Comparison of ENCODE assay signal across 1 cellular context in the genomic region with DNA sequence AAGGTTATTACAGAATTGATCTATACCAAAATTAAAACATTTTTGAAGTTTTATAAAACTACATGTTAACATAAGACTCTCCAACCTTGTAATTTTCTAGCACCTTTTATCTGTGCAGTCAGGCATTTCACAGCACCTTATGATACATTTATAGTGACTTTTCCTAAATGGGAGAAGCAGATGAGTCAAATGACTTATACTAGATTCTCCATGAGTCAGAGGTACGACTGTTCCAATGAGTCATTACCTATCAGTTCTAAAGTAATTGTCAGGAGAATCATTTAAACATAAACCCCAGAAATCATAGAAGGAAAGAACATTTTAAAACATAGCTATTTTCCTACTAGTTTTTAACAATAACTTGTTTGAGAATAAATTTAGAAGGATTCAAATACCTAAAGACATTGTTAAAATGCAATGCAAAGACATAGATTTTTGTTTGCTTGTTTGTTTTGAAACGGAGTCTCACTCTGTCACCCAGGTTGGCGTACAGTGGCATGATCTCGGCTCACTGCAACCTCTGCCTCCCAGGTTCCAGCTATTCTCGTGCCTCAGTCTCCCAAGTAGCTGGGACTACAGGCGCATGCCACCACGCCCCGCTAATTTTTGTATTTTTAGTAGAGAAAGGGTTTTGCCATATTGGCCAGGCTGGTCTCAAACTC.
TF ChIP-seq lines count a peak whose summit lies in the region.

No MANE protein-coding gene starts in this region.

TF ChIP-seq in HEK293, 187 proteins besides CTCF, POLR2A, EP300 and RAD21 (continued from another document):
- peak; percentile 58; the same call in 1 of the 2 replicates for TF ChIP-seq PRDM1 (tag by site-specific recombination; IDR thresholded peaks at IDR 0.05)
- TF ChIP-seq ZNF521 (tag by site-specific recombination; IDR thresholded peaks at IDR 0.05): no peak
- TF ChIP-seq, protein P1, sequence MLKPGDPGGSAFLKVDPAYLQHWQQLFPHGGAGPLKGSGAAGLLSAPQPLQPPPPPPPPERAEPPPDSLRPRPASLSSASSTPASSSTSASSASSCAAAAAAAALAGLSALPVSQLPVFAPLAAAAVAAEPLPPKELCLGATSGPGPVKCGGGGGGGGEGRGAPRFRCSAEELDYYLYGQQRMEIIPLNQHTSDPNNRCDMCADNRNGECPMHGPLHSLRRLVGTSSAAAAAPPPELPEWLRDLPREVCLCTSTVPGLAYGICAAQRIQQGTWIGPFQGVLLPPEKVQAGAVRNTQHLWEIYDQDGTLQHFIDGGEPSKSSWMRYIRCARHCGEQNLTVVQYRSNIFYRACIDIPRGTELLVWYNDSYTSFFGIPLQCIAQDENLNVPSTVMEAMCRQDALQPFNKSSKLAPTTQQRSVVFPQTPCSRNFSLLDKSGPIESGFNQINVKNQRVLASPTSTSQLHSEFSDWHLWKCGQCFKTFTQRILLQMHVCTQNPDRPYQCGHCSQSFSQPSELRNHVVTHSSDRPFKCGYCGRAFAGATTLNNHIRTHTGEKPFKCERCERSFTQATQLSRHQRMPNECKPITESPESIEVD (tag by site-specific recombination; IDR thresholded peaks at IDR 0.05): peak; percentile 59
- TF ChIP-seq ZNF10 (tag by site-specific recombination; IDR thresholded peaks at IDR 0.05): peak; percentile 75; the same call in 1 of the 2 replicates
- peak; percentile 48; the same call in 1 of the 2 replicates for TF ChIP-seq ZNF366 (tag by site-specific recombination; conservative IDR thresholded peaks at IDR 0.05)
- TF ChIP-seq ZNF558 (tag by site-specific recombination; IDR thresholded peaks at IDR 0.05): no peak
